Comparison of ENCODE assay signal across 13 cellular contexts in genomic region chr5:17910318-17910717, GRCh38.
A peak's percentile ranks its signal among the peaks of the same experiment; 100 is the strongest.
DNase-seq lines count a peak whose midpoint lies in the region; ATAC-seq and TF ChIP-seq lines count a peak whose summit lies in the region.
"Had no signal": no experiment of that assay in that cellular context is flagged by ENCODE, and none has a peak within 500 bp of the region (broad histone marks: within the 10 kb centered on the region; RNA-seq: fewer than 3 reads in every experiment).

No MANE protein-coding gene starts in this region.

- H3K4me1 Mint-ChIP-seq in type B pancreatic cell (ENCODE audit: unreplicated experiment), result no peaks in the 10 kb centered on the region
- H3K4me1 Mint-ChIP-seq: brain had no signal

- no peak for TF ChIP-seq CTCF in choroid plexus epithelial cell (conservative IDR thresholded peaks at IDR 0.05; ENCODE audit: low read depth, low read length)
- no peak for TF ChIP-seq CTCF in type B pancreatic cell (conservative IDR thresholded peaks at IDR 0.05)

- no peak overlapping the region for H3K4me3 Mint-ChIP-seq in type B pancreatic cell
- H3K4me3 Mint-ChIP-seq: activated T-cell treated with anti-CD3 and anti-CD28 coated beads, Interleukin-2, amount 50 U/mL, for 24 hours; brain had no signal

- peaks cover 4% of the 10 kb centered on the region for H3K27me3 Mint-ChIP-seq in type B pancreatic cell
- H3K27me3 Mint-ChIP-seq: activated T-cell treated with anti-CD3 and anti-CD28 coated beads, Interleukin-2, amount 50 U/mL, for 24 hours; brain had no signal

- DNase-seq in MV-4-11 (lab: John Stamatoyannopoulos, UW) (peak; percentile 93), choroid plexus epithelial cell (ENCODE audit: low read depth) (peak; percentile 72), type B pancreatic cell (ENCODE audit: extremely low spot score, unreplicated experiment) (no peak), NCI-H345 (lab: John Stamatoyannopoulos, UW) (no peak), HK-2 (ENCODE audit: unreplicated experiment) (no peak)
- DNase-seq: activated T-cell treated with anti-CD3 and anti-CD28 coated beads, Interleukin-2, amount 50 U/mL, for 24 hours; mucosa of descending colon; right cardiac atrium; WERI-Rb-1 had no signal

- peak overlapping the region; percentile 61 for H3K27ac Mint-ChIP-seq in type B pancreatic cell
- H3K27ac Mint-ChIP-seq: activated T-cell treated with anti-CD3 and anti-CD28 coated beads, Interleukin-2, amount 50 U/mL, for 24 hours; brain had no signal

- no peaks in the 10 kb centered on the region for H3K9me3 Mint-ChIP-seq in type B pancreatic cell

- no peak overlapping the region for H3K4me3 ChIP-seq in choroid plexus epithelial cell (ENCODE audit: low read depth, low read length)
- H3K4me3 ChIP-seq: mucosa of descending colon had no signal

- peak; percentile 71 for ATAC-seq in HG02610 (IDR thresholded peaks at IDR 0.05; ENCODE audit: unreplicated experiment)
- ATAC-seq in GM19023 (IDR thresholded peaks at IDR 0.05; ENCODE audit: unreplicated experiment), result no peak
- no peak for ATAC-seq in HG03045 (IDR thresholded peaks at IDR 0.05; ENCODE audit: unreplicated experiment)
- ATAC-seq: mucosa of descending colon, right cardiac atrium had no signal

- no peaks in the 10 kb centered on the region for H3K36me3 Mint-ChIP-seq in type B pancreatic cell
- H3K36me3 Mint-ChIP-seq: brain had no signal

Comparison
In these comparisons a context has a peak if more than half of its experiments do, and no peak if none do; other contexts are left out.
1. DNase-seq: peak in MV-4-11 (single experiment) and choroid plexus epithelial cell (single experiment); none in type B pancreatic cell (single experiment), NCI-H345 (single experiment) and HK-2 (single experiment).